Comparison of ENCODE assay signal across 1 cellular context in the genomic region with DNA sequence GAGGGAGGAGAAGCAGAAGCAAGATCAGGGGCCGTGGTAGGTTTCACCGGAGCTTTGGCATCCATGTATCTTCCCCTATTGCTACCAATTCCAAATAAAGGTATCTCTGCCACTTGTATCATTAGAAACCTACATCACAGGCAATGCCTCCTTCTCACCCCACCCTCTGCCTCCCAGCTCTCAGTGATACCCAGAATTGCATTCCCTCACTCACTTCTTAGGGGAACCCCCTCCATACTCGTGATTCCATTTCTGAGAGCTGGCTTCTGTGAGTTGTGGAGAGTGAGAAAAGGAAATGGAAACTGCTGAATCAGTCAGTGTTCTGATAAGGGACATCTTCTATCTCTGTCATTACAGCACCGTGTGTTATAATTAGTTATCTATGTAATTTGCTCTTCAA.
TF ChIP-seq lines count a peak whose summit lies in the region.

No MANE protein-coding gene starts in this region.

TF ChIP-seq in HepG2, 621 proteins besides CTCF, POLR2A, EP300 and RAD21:
- TF ChIP-seq ZNF709 (CRISPR knock-in tag; IDR thresholded peaks at IDR 0.05) (no peak), SOX5 (CRISPR knock-in tag; IDR thresholded peaks at IDR 0.05; ENCODE audit: borderline replicate concordance) (no peak), MAF1 (CRISPR knock-in tag; IDR thresholded peaks at IDR 0.05; ENCODE audit: borderline replicate concordance) (no peak), ZNF224 (CRISPR knock-in tag; IDR thresholded peaks at IDR 0.05) (no peak), KDM4B (CRISPR knock-in tag; IDR thresholded peaks at IDR 0.05) (no peak), ZNF737 (CRISPR knock-in tag; IDR thresholded peaks at IDR 0.05; ENCODE audit: borderline replicate concordance) (no peak), ZNF678 (CRISPR knock-in tag; IDR thresholded peaks at IDR 0.05) (no peak), ZBTB3 (CRISPR knock-in tag; IDR thresholded peaks at IDR 0.05; ENCODE audit: borderline replicate concordance, low read depth) (no peak), TMF1 (CRISPR knock-in tag; IDR thresholded peaks at IDR 0.05; ENCODE audit: low read depth) (no peak), FOXP1 (IDR thresholded peaks at IDR 0.05) (no peak), FOXP1 (CRISPR knock-in tag; IDR thresholded peaks at IDR 0.05) (no peak), ZNF761 (CRISPR knock-in tag; conservative IDR thresholded peaks at IDR 0.05) (no peak)
- TF ChIP-seq, protein P1, sequence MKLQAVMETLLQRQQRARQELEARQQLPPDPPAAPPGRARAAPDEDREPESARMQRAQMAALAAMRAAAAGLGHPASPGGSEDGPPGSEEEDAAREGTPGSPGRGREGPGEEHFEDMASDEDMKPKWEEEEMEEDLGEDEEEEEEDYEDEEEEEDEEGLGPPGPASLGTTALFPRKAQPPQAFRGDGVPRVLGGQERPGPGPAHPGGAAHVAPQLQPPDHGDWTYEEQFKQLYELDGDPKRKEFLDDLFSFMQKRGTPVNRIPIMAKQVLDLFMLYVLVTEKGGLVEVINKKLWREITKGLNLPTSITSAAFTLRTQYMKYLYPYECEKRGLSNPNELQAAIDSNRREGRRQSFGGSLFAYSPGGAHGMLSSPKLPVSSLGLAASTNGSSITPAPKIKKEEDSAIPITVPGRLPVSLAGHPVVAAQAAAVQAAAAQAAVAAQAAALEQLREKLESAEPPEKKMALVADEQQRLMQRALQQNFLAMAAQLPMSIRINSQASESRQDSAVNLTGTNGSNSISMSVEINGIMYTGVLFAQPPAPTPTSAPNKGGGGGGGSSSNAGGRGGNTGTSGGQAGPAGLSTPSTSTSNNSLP (IDR thresholded peaks at IDR 0.05; ENCODE audit: low read depth, low read length) = no peak
- TF ChIP-seq, protein P2, sequence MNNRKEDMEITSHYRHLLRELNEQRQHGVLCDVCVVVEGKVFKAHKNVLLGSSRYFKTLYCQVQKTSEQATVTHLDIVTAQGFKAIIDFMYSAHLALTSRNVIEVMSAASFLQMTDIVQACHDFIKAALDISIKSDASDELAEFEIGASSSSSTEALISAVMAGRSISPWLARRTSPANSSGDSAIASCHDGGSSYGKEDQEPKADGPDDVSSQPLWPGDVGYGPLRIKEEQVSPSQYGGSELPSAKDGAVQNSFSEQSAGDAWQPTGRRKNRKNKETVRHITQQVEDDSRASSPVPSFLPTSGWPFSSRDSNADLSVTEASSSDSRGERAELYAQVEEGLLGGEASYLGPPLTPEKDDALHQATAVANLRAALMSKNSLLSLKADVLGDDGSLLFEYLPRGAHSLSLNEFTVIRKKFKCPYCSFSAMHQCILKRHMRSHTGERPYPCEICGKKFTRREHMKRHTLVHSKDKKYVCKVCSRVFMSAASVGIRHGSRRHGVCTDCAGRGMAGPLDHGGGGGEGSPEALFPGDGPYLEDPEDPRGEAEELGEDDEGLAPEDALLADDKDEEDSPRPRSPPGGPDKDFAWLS (CRISPR knock-in tag; IDR thresholded peaks at IDR 0.05; ENCODE audit: borderline replicate concordance) = no peak
- TF ChIP-seq, protein P3, sequence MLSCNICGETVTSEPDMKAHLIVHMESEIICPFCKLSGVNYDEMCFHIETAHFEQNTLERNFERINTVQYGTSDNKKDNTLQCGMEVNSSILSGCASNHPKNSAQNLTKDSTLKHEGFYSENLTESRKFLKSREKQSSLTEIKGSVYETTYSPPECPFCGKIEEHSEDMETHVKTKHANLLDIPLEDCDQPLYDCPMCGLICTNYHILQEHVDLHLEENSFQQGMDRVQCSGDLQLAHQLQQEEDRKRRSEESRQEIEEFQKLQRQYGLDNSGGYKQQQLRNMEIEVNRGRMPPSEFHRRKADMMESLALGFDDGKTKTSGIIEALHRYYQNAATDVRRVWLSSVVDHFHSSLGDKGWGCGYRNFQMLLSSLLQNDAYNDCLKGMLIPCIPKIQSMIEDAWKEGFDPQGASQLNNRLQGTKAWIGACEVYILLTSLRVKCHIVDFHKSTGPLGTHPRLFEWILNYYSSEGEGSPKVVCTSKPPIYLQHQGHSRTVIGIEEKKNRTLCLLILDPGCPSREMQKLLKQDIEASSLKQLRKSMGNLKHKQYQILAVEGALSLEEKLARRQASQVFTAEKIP (CRISPR knock-in tag; IDR thresholded peaks at IDR 0.05; ENCODE audit: borderline replicate concordance) = no peak
- TF ChIP-seq, protein P4, sequence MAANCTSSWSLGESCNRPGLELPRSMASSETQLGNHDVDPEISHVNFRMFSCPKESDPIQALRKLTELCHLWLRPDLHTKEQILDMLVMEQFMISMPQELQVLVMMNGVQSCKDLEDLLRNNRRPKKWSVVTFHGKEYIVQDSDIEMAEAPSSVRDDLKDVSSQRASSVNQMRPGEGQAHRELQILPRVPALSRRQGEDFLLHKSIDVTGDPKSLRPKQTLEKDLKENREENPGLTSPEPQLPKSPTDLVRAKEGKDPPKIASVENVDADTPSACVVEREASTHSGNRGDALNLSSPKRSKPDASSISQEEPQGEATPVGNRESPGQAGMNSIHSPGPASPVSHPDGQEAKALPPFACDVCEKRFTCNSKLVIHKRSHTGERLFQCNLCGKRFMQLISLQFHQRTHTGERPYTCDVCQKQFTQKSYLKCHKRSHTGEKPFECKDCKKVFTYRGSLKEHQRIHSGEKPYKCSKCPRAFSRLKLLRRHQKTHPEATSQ (CRISPR knock-in tag; IDR thresholded peaks at IDR 0.05; ENCODE audit: borderline replicate concordance) = no peak
